3 cellular contexts compared by ENCODE assay signal in genomic region chr9:38583765-38584164, GRCh38. TPM values are rescaled to one million over a fixed set of nuclear protein-coding genes. Genes with fewer than 3 reads are reported as not detected.
"Had no signal": no experiment of that assay in that cellular context is flagged by ENCODE, and none has a peak within 500 bp of the region (broad histone marks: within the 10 kb centered on the region; RNA-seq: fewer than 3 reads in every experiment).

No MANE protein-coding gene starts in this region.

RNA-seq across cellular contexts. Expression of gene ANKRD18A, which starts 36.6 kb away (rescaled TPM):
- total RNA-seq: ascending aorta, M059J, SJSA1 had no signal
